Comparison of ENCODE assay signal across 1 cellular context in the genomic region with DNA sequence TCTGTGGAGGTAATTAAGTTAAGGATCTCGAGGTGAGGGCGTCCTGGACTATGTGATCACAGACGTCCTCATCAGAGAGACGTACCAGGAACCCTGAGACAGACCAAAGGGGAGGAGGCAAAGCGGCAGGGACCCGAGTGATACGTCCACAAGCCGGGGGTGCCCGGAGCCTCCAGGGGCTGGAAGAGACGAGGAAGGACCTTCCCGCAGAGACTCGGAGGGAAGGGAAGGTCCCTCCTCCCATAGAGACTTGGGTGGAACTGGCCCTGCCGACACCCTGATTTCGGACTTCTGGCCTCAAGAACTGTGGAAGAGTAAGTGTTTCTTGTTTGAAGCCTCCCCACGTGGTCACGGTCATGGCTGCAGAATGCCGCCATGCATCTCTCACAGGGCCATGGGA.
TF ChIP-seq lines count a peak whose summit lies in the region.

No MANE protein-coding gene starts in this region.

TF ChIP-seq in K562, 482 proteins besides CTCF, POLR2A, EP300 and RAD21:
- TF ChIP-seq ZFP30 (CRISPR knock-in tag; IDR thresholded peaks at IDR 0.05; ENCODE audit: borderline replicate concordance) (no peak), L3MBTL2 (IDR thresholded peaks at IDR 0.05) (0 out of 2 replicates have a peak, but pooled peaks have one; percentile 22), NRF1 (conservative IDR thresholded peaks at IDR 0.05 in 1 of 2, IDR thresholded peaks at IDR 0.05 in 1 of 2) (no peak), ZNF436 (CRISPR knock-in tag; IDR thresholded peaks at IDR 0.05) (no peak)
- TF ChIP-seq, protein P1, sequence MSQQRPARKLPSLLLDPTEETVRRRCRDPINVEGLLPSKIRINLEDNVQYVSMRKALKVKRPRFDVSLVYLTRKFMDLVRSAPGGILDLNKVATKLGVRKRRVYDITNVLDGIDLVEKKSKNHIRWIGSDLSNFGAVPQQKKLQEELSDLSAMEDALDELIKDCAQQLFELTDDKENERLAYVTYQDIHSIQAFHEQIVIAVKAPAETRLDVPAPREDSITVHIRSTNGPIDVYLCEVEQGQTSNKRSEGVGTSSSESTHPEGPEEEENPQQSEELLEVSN (IDR thresholded peaks at IDR 0.05; ENCODE audit: borderline replicate concordance in 1 of 2, extremely low read depth in 1 of 2, insufficient read depth in 1 of 2, insufficient read length in 1 of 2, low read depth in 1 of 2, low read length in 1 of 2, poor library complexity in 1 of 2, severe bottlenecking in 1 of 2), result peak in 1 of 2 experiments; percentile 40
- TF ChIP-seq, protein P2, sequence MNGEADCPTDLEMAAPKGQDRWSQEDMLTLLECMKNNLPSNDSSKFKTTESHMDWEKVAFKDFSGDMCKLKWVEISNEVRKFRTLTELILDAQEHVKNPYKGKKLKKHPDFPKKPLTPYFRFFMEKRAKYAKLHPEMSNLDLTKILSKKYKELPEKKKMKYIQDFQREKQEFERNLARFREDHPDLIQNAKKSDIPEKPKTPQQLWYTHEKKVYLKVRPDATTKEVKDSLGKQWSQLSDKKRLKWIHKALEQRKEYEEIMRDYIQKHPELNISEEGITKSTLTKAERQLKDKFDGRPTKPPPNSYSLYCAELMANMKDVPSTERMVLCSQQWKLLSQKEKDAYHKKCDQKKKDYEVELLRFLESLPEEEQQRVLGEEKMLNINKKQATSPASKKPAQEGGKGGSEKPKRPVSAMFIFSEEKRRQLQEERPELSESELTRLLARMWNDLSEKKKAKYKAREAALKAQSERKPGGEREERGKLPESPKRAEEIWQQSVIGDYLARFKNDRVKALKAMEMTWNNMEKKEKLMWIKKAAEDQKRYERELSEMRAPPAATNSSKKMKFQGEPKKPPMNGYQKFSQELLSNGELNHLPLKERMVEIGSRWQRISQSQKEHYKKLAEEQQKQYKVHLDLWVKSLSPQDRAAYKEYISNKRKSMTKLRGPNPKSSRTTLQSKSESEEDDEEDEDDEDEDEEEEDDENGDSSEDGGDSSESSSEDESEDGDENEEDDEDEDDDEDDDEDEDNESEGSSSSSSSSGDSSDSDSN (IDR thresholded peaks at IDR 0.05; ENCODE audit: borderline replicate concordance in 1 of 2, low read depth in 2 of 2, low read length in 2 of 2), result 0 out of 4 replicates have a peak, but pooled peaks of 1 of the 2 experiments have one; percentile 25
- TF ChIP-seq, protein P3, sequence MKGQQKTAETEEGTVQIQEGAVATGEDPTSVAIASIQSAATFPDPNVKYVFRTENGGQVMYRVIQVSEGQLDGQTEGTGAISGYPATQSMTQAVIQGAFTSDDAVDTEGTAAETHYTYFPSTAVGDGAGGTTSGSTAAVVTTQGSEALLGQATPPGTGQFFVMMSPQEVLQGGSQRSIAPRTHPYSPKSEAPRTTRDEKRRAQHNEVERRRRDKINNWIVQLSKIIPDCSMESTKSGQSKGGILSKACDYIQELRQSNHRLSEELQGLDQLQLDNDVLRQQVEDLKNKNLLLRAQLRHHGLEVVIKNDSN (CRISPR knock-in tag; IDR thresholded peaks at IDR 0.05), result peak; percentile 28; the same call in 1 of the 2 replicates
